In the genomic region with DNA sequence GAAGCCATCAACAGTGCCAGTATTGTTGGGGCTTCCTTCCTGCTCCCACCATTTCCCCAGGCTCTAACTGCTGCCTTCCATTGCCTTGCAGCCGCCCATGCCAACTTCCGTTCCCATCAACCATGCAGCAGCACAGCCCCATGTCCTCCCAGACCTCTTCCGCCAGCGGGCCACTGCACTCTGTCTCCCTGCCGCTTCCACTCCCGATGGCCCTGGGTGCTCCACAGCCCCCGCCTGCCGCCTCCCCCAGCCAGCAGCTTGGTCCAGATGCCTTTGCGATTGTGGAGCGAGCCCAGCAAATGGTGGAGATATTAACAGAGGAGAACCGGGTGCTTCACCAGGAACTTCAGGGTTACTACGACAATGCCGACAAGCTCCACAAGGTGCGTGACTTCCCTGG, we compare ENCODE assay signal across 28 cellular contexts. TPM values are rescaled to one million over a fixed set of nuclear protein-coding genes. Genes with fewer than 3 reads are reported as not detected.
DNase-seq lines count a peak whose midpoint lies in the region; ATAC-seq, FAIRE-seq and TF ChIP-seq lines count a peak whose summit lies in the region.
"Had no signal": no experiment of that assay in that cellular context is flagged by ENCODE, and none has a peak within 500 bp of the region (broad histone marks: within the 10 kb centered on the region; RNA-seq: fewer than 3 reads in every experiment).

No MANE protein-coding gene starts in this region.

- 98 to 99% (median 98%) methylated on average over 14 of the region's 14 CpGs for WGBS in psoas muscle, 3 donors

- H3K79me2 ChIP-seq in astrocyte (ENCODE audit: insufficient read depth, low read length): peaks cover 80% of the 10 kb centered on the region

- no peak overlapping the region for H2AFZ ChIP-seq in astrocyte (ENCODE audit: low read depth, low read length)

- no peak overlapping the region for H3K4me2 ChIP-seq in astrocyte (ENCODE audit: low read length)
- H3K4me2 ChIP-seq: BLaER1 had no signal

- peak in 1 of 4 donors; percentile 4 for ATAC-seq in psoas muscle
- ATAC-seq: GM12878 had no signal

- H3K4me3 ChIP-seq in astrocyte (ENCODE audit: insufficient read depth, low read depth, low read length) (no peak overlapping the region), kidney (ENCODE audit: low read length in 2 of 2) (no peak overlapping the region), psoas muscle (no peak overlapping the region), dorsolateral prefrontal cortex (no peak overlapping the region)
- H3K4me3 ChIP-seq: BLaER1, GM12878 had no signal

- H3K4me3 Mint-ChIP-seq in astrocyte (ENCODE audit: unreplicated experiment) (no peak overlapping the region), type B pancreatic cell (no peak overlapping the region)
- H3K4me3 Mint-ChIP-seq: CD14-positive monocyte; CD4-positive, alpha-beta memory T cell; CD4-positive, CD25-positive, alpha-beta regulatory T cell; CD8-positive, alpha-beta memory T cell had no signal

- H3K27me3 Mint-ChIP-seq in astrocyte (ENCODE audit: low read depth, unreplicated experiment): no peaks in the 10 kb centered on the region
- H3K27me3 Mint-ChIP-seq in type B pancreatic cell: no peaks in the 10 kb centered on the region

- H3K27ac Mint-ChIP-seq in astrocyte (ENCODE audit: unreplicated experiment): peak overlapping the region; percentile 72
- peak overlapping the region; percentile 43 for H3K27ac Mint-ChIP-seq in type B pancreatic cell
- H3K27ac Mint-ChIP-seq: CD4-positive, CD25-positive, alpha-beta regulatory T cell; CD8-positive, alpha-beta memory T cell had no signal

- no peaks in the 10 kb centered on the region for H3K9me3 ChIP-seq in astrocyte (ENCODE audit: insufficient read depth, low read depth, low read length)
- H3K9me3 ChIP-seq in kidney (ENCODE audit: control insufficient read depth in 1 of 2, low read length in 2 of 2): no peaks in the 10 kb centered on the region
- no peaks in the 10 kb centered on the region for H3K9me3 ChIP-seq in psoas muscle

- H3K36me3 Mint-ChIP-seq in astrocyte (ENCODE audit: low read depth, unreplicated experiment) (peaks cover 29% of the 10 kb centered on the region), type B pancreatic cell (peaks cover 79% of the 10 kb centered on the region)
- H3K36me3 Mint-ChIP-seq: CD4-positive, alpha-beta memory T cell; CD4-positive, CD25-positive, alpha-beta regulatory T cell; CD8-positive, alpha-beta memory T cell had no signal

- peaks cover 61% of the 10 kb centered on the region for H3K36me3 ChIP-seq in astrocyte (ENCODE audit: insufficient read depth, low read length)
- peaks cover 5 to 6% of the 10 kb centered on the region in 2 donors for H3K36me3 ChIP-seq in kidney (ENCODE audit: control insufficient read depth in 1 of 2, insufficient read depth in 2 of 2, low read length in 2 of 2)
- H3K36me3 ChIP-seq in psoas muscle (ENCODE audit: insufficient read depth in 1 of 2, low read depth in 1 of 2): peaks cover 18 to 85% of the 10 kb centered on the region in 2 donors

- no peaks in the 10 kb centered on the region for H3K27me3 ChIP-seq in astrocyte (ENCODE audit: insufficient read depth, low read length)
- no peaks in the 10 kb centered on the region for H3K27me3 ChIP-seq in psoas muscle (ENCODE audit: insufficient read depth in 3 of 3, low read length in 2 of 3)
- no peaks in the 10 kb centered on the region for H3K27me3 ChIP-seq in dorsolateral prefrontal cortex
- H3K27me3 ChIP-seq: BE2C, BLaER1 had no signal

- TF ChIP-seq CTCF in astrocyte (IDR thresholded peaks at IDR 0.05; ENCODE audit: insufficient read depth, low read depth, low read length) (no peak), kidney (IDR thresholded peaks at IDR 0.05; ENCODE audit: borderline replicate concordance, extremely low read depth, insufficient read depth) (no peak), psoas muscle (IDR thresholded peaks at IDR 0.05) (no peak), type B pancreatic cell (conservative IDR thresholded peaks at IDR 0.05) (no peak), dorsolateral prefrontal cortex (IDR thresholded peaks at IDR 0.05 in 54 of 56, conservative IDR thresholded peaks at IDR 0.05 in 2 of 56; ENCODE audit: low read depth in 1 of 56, partially characterized antibody in 56 of 56) (no peak)

- H3K27ac ChIP-seq in astrocyte (ENCODE audit: low read depth, low read length): no peak overlapping the region
- no peak overlapping the region for H3K27ac ChIP-seq in kidney (ENCODE audit: low read depth in 2 of 2, low read length in 2 of 2)
- H3K27ac ChIP-seq in psoas muscle: peak overlapping the region; percentile 20
- H3K27ac ChIP-seq in dorsolateral prefrontal cortex: no peak overlapping the region
- H3K27ac ChIP-seq: 22Rv1, BLaER1 had no signal

- FAIRE-seq in astrocyte (lab: Jason Lieb, UNC): no peak
- FAIRE-seq in kidney (lab: Jason Lieb, UNC): no peak
- FAIRE-seq: A204.1, GM12878, GM12892, GM18507 had no signal

- DNase-seq in astrocyte (ENCODE audit: low read depth): no peak
- peak; percentile 66 for DNase-seq in kidney
- no peak for DNase-seq in psoas muscle
- DNase-seq in type B pancreatic cell (ENCODE audit: extremely low spot score, unreplicated experiment): no peak
- no peak for DNase-seq in A172 (ENCODE audit: low spot score)
- no peak for DNase-seq in dorsolateral prefrontal cortex
- DNase-seq in activated effector memory CD4-positive, alpha-beta T cell treated with Interleukin-2 at 50 U/mL for 16 hours: no peak
- DNase-seq: ACHN; C1 segment of cervical spinal cord; CD4-positive, alpha-beta memory T cell; CD4-positive, CD25-positive, alpha-beta regulatory T cell; CD8-positive, alpha-beta memory T cell; COR-L47; DMS 273 treated with DMSO at 0.1 percent for 48 hours; DMS153; DMS53; DMS79; DND-41; EL; GDM1 had no signal

- H3K4me1 ChIP-seq in astrocyte (ENCODE audit: insufficient read depth, low read length) (no peaks in the 10 kb centered on the region), kidney (ENCODE audit: control insufficient read depth in 1 of 2, insufficient read depth in 1 of 2, low read depth in 1 of 2, low read length in 2 of 2) (no peaks in the 10 kb centered on the region), psoas muscle (peaks cover 24% of the 10 kb centered on the region)
- H3K4me1 ChIP-seq: BE2C, BLaER1 had no signal

- H3K4me1 Mint-ChIP-seq in astrocyte (ENCODE audit: low read depth, unreplicated experiment) (no peaks in the 10 kb centered on the region), type B pancreatic cell (ENCODE audit: unreplicated experiment) (no peaks in the 10 kb centered on the region)
- H3K4me1 Mint-ChIP-seq: CD14-positive monocyte; CD4-positive, alpha-beta memory T cell; CD4-positive, CD25-positive, alpha-beta regulatory T cell; CD8-positive, alpha-beta memory T cell had no signal

- no peaks in the 10 kb centered on the region for H3K9me3 Mint-ChIP-seq in astrocyte (ENCODE audit: unreplicated experiment)
- peaks cover 4% of the 10 kb centered on the region for H3K9me3 Mint-ChIP-seq in type B pancreatic cell
- H3K9me3 Mint-ChIP-seq: CD4-positive, alpha-beta memory T cell; CD8-positive, alpha-beta memory T cell had no signal

- H3K9ac ChIP-seq in astrocyte (ENCODE audit: low read length) (no peak overlapping the region), kidney (ENCODE audit: low read length in 2 of 2) (no peak overlapping the region)
- H3K9ac ChIP-seq: BLaER1 had no signal

- peaks cover 49% of the 10 kb centered on the region for H4K20me1 ChIP-seq in astrocyte (ENCODE audit: insufficient read depth, low read length)

- intact Hi-C loops in kidney (cut with DNase I): no loop called here
- intact Hi-C loops in psoas muscle (cut with DNase I): no loop called here
- intact Hi-C loops in dorsolateral prefrontal cortex (cut with DNase I): no loop called here

RNA-seq across cellular contexts. Expression of gene AMOTL1, which starts 53.3 kb away (rescaled TPM):
- total RNA-seq in astrocyte (46.1 and 47.8 TPM in 2 replicates), kidney (52.3 TPM), psoas muscle (100 to 1,000 TPM; 225 to 355 (median 292) TPM), type B pancreatic cell (ENCODE audit: low replicate concordance) (64.8 and 93.5 TPM in 2 replicates), dorsolateral prefrontal cortex (10 to 100 TPM; 13.5 to 35.0 (median 20.8) TPM)
- polyA plus RNA-seq in kidney (ENCODE audit: insufficient read depth, low read depth, low replicate concordance) (6.1 TPM), psoas muscle (100 to 1,000 TPM in 1 of 3 donors, 10 to 100 TPM in 2; 46.5 to 162 (median 91.8) TPM)
- total RNA-seq in A172 (2014; rRNA removed; shearing (Covaris generic)): 10.8 and 12.2 TPM in 2 replicates
